15 cellular contexts compared by ENCODE assay signal in genomic region chr18:46110406-46110805, GRCh38. TPM values are rescaled to one million over a fixed set of nuclear protein-coding genes. Genes with fewer than 3 reads are reported as not detected.
DNase-seq lines count a peak whose midpoint lies in the region; ATAC-seq and TF ChIP-seq lines count a peak whose summit lies in the region.
"Had no signal": no experiment of that assay in that cellular context is flagged by ENCODE, and none has a peak within 500 bp of the region (broad histone marks: within the 10 kb centered on the region; RNA-seq: fewer than 3 reads in every experiment).

No MANE protein-coding gene starts in this region.

- H3K27ac ChIP-seq in breast epithelium (no peak overlapping the region), colonic mucosa (no peak overlapping the region)
- H3K27ac ChIP-seq: A549, GM23248 had no signal

- H3K27me3 Mint-ChIP-seq in MCF 10A (ENCODE audit: insufficient read depth, unreplicated experiment) (no peaks in the 10 kb centered on the region), WTC11 (ENCODE audit: low read depth) (no peaks in the 10 kb centered on the region), neural crest cell (ENCODE audit: low read depth) (no peaks in the 10 kb centered on the region)

- TF ChIP-seq CTCF in MCF 10A (IDR thresholded peaks at IDR 0.05; ENCODE audit: unreplicated experiment) (no peak), breast epithelium (IDR thresholded peaks at IDR 0.05) (no peak), WTC11 (IDR thresholded peaks at IDR 0.05) (no peak), neural crest cell (conservative IDR thresholded peaks at IDR 0.05) (no peak), colonic mucosa (IDR thresholded peaks at IDR 0.05) (no peak)

- H3K36me3 Mint-ChIP-seq in MCF 10A (ENCODE audit: insufficient read depth, unreplicated experiment) (peaks cover 44% of the 10 kb centered on the region), WTC11 (peaks cover 65% of the 10 kb centered on the region), neural crest cell (ENCODE audit: low read depth) (peaks cover 32% of the 10 kb centered on the region)

- CTCF ChIA-PET in MCF 10A (lab: Yijun Ruan, JAX) (interaction anchor here (1.0 kb wide), 1 partner anchor 10 kb away, joined by 3 read pairs; no protein-coding TSS in a partner anchor), WTC11 (lab: Charles Lee) (interaction anchor here (1.2 kb wide), 1 partner anchor 37 kb away, joined by 3 read pairs; no protein-coding TSS in a partner anchor)

- H3K4me3 ChIP-seq in breast epithelium (no peak overlapping the region), colonic mucosa (no peak overlapping the region)
- H3K4me3 ChIP-seq: A549, GM23248 had no signal

- ATAC-seq in WTC11 = no peak
- ATAC-seq: A549; CD8-positive, alpha-beta T cell had no signal

- intact Hi-C loops in MCF 10A (cut with micrococcal nuclease) = no loop called here
- intact Hi-C loops in breast epithelium (cut with DNase I; ENCODE audit: low total_unique reads) = no loop called here
- intact Hi-C loops in colonic mucosa (cut with DNase I) = no loop called here

- POLR2A ChIA-PET in MCF 10A (lab: Yijun Ruan, JAX) (interaction anchor here (1.5 kb wide), 1 partner anchor 12 kb away, joined by 4 read pairs; the partner anchor contains the start of gene ATP5F1A), WTC11 (lab: Charles Lee) (no interaction called here)

- TF ChIP-seq POLR2A in breast epithelium (IDR thresholded peaks at IDR 0.05) = no peak

- H3K4me1 ChIP-seq in breast epithelium (no peaks in the 10 kb centered on the region), colonic mucosa (no peaks in the 10 kb centered on the region)
- H3K4me1 ChIP-seq: A549 had no signal

- no peaks in the 10 kb centered on the region for H3K9me3 ChIP-seq in breast epithelium
- no peaks in the 10 kb centered on the region for H3K9me3 ChIP-seq in colonic mucosa
- H3K9me3 ChIP-seq: A549 had no signal

- no peak overlapping the region for H3K27ac Mint-ChIP-seq in MCF 10A (ENCODE audit: low read depth, unreplicated experiment)
- H3K27ac Mint-ChIP-seq in WTC11 = peak overlapping the region; percentile 86; the same call in 1 of the 2 replicates
- no peak overlapping the region for H3K27ac Mint-ChIP-seq in neural crest cell (ENCODE audit: unreplicated experiment)
- H3K27ac Mint-ChIP-seq: CD8-positive, alpha-beta T cell had no signal

- BruUV-seq in MCF 10A (replicated peaks; lab: Mats Ljungman, UMichigan) = no TSS peak

- DNase-seq in MCF 10A (ENCODE audit: unreplicated experiment) (peak; percentile 49), breast epithelium (ENCODE audit: low spot score in 2 of 2) (no peak), WTC11 (ENCODE audit: low spot score) (no peak), neural crest cell (ENCODE audit: low read depth, low spot score) (no peak), colonic mucosa (no peak), hippocampal formation (lab: John Stamatoyannopoulos, UW) (no peak)
- DNase-seq: CD8-positive, alpha-beta T cell; COR-L47; DMS153; DMS79 treated with DMSO at 0.1 percent for 48 hours; EL; GM23248; H7 had no signal

- no peaks in the 10 kb centered on the region for H3K27me3 ChIP-seq in breast epithelium
- H3K27me3 ChIP-seq in colonic mucosa = no peaks in the 10 kb centered on the region

- H3K9ac ChIP-seq in colonic mucosa (ENCODE audit: low read depth in 2 of 2, low read length in 2 of 2) = no peak overlapping the region
- H3K9ac ChIP-seq: GM23248 had no signal

- H3K9me3 Mint-ChIP-seq in MCF 10A (ENCODE audit: unreplicated experiment) = no peaks in the 10 kb centered on the region
- no peaks in the 10 kb centered on the region for H3K9me3 Mint-ChIP-seq in WTC11
- no peaks in the 10 kb centered on the region for H3K9me3 Mint-ChIP-seq in neural crest cell
- H3K9me3 Mint-ChIP-seq: CD8-positive, alpha-beta T cell had no signal

- no peak overlapping the region for H3K4me3 Mint-ChIP-seq in MCF 10A (ENCODE audit: unreplicated experiment)
- H3K4me3 Mint-ChIP-seq in WTC11 = no peak overlapping the region
- H3K4me3 Mint-ChIP-seq in neural crest cell = peak overlapping the region; percentile 66
- H3K4me3 Mint-ChIP-seq: CD14-positive monocyte; CD8-positive, alpha-beta T cell had no signal

- H3K36me3 ChIP-seq in breast epithelium (no peaks in the 10 kb centered on the region), colonic mucosa (no peaks in the 10 kb centered on the region)

- H3K4me1 Mint-ChIP-seq in MCF 10A (ENCODE audit: insufficient read depth, unreplicated experiment) = no peaks in the 10 kb centered on the region
- H3K4me1 Mint-ChIP-seq in WTC11 = no peaks in the 10 kb centered on the region
- peaks cover 13% of the 10 kb centered on the region for H3K4me1 Mint-ChIP-seq in neural crest cell

TF ChIP-seq in WTC11, 78 proteins besides CTCF, POLR2A, EP300 and RAD21:
- TF ChIP-seq TEAD1 (CRISPR knock-in tag; IDR thresholded peaks at IDR 0.05) = no peak
- no peak for TF ChIP-seq ATF3 (CRISPR knock-in tag; conservative IDR thresholded peaks at IDR 0.05)
- no peak for TF ChIP-seq ZNF396 (CRISPR knock-in tag; IDR thresholded peaks at IDR 0.05; ENCODE audit: borderline replicate concordance)
- no peak for TF ChIP-seq TCF7 (CRISPR knock-in tag; IDR thresholded peaks at IDR 0.05; ENCODE audit: low read depth)
- TF ChIP-seq JAZF1 (CRISPR knock-in tag; IDR thresholded peaks at IDR 0.05) = no peak
- no peak for TF ChIP-seq ZNF671 (CRISPR knock-in tag; IDR thresholded peaks at IDR 0.05)
- no peak for TF ChIP-seq ESRRA (CRISPR knock-in tag; IDR thresholded peaks at IDR 0.05; ENCODE audit: borderline replicate concordance)
- no peak for TF ChIP-seq PRRX2 (CRISPR knock-in tag; IDR thresholded peaks at IDR 0.05)
- TF ChIP-seq FOXK1 (CRISPR knock-in tag; IDR thresholded peaks at IDR 0.05) = no peak
- TF ChIP-seq NFE2L1 (CRISPR knock-in tag; IDR thresholded peaks at IDR 0.05) = no peak
- no peak for TF ChIP-seq MLX (CRISPR knock-in tag; IDR thresholded peaks at IDR 0.05)
- no peak for TF ChIP-seq FOXJ3 (CRISPR knock-in tag; IDR thresholded peaks at IDR 0.05; ENCODE audit: borderline replicate concordance)

RNA-seq across cellular contexts. Expression of gene HAUS1, which starts 6.2 kb away (rescaled TPM):
- total RNA-seq in MCF 10A (2022) (14.9 and 21.6 TPM in 2 replicates), breast epithelium (10 to 100 TPM; 44.9 to 62.6 (median 52.6) TPM), WTC11 (2021) (58.7 to 68.3 TPM (median 68.1 TPM) in 3 replicates), neural crest cell (94.9 and 103 TPM in 2 replicates), colonic mucosa (10 to 100 TPM; 17.1 to 24.6 TPM)

RNA-seq across cellular contexts. Expression of gene ATP5F1A, which starts 12.3 kb away (rescaled TPM):
- total RNA-seq in MCF 10A (2022) (363 and 458 TPM in 2 replicates), breast epithelium (100 to 1,000 TPM; 357 to 408 (median 391) TPM), WTC11 (2021) (818 to 834 TPM (median 825 TPM) in 3 replicates), neural crest cell (508 and 524 TPM in 2 replicates), colonic mucosa (100 to 1,000 TPM; 792 to 799 TPM)

RNA-seq across cellular contexts. Expression of gene PSTPIP2, which starts 38.3 kb away (rescaled TPM):
- total RNA-seq in MCF 10A (2022) (27.8 and 27.9 TPM in 2 replicates), breast epithelium (10 to 100 TPM in 2 of 3 donors, 1 to 10 TPM in 1; 6.4 to 22.2 (median 14.7) TPM), WTC11 (2021) (1.9 to 2.5 TPM (median 1.9 TPM) in 3 replicates), neural crest cell (7.0 and 7.1 TPM in 2 replicates), colonic mucosa (1 to 10 TPM; 3.0 to 3.8 TPM)
